1 cellular context compared by ENCODE assay signal in the genomic region with DNA sequence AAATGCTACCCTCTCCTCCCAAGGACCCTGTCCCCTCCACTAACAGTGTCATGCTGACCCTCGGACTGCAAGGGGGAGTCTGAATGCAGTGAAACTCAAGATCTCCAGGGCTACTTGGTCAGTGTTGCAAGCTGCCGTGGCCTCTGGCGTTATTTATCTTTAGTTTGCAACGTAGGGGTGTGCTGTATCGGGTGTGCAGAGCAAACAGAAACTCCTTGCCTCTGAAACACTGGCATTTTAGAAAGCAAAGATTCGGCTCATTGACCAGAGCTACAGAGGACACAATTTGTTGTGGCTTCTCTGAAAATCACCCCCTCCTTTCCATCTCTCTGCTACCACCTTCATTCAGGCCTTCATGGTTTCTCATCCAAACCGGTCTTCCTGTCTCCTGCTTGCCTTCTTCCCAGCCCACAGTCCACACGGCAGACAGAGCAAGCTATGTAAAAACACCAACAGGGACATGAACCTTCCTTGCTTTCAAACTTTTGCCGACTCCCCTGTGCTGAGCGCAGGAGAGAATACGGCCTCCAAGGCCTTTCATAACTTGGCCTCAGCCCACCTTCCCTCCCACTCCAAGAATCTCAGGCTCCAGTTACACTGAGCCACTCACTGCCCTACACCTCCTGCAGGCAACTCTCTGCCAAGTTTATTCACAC.
TF ChIP-seq lines count a peak whose summit lies in the region.

No MANE protein-coding gene starts in this region.

TF ChIP-seq in HepG2, 621 proteins besides CTCF, POLR2A, EP300 and RAD21 (continued from another document and continues in another):
- TF ChIP-seq SSRP1 (CRISPR knock-in tag; IDR thresholded peaks at IDR 0.05) (no peak), RFX5 (IDR thresholded peaks at IDR 0.05; ENCODE audit: low read depth, low read length) (no peak), ZSCAN30 (CRISPR knock-in tag; IDR thresholded peaks at IDR 0.05) (no peak), CC2D1A (CRISPR knock-in tag; IDR thresholded peaks at IDR 0.05) (no peak), SPEN (CRISPR knock-in tag; IDR thresholded peaks at IDR 0.05; ENCODE audit: low read depth) (peak; percentile 39; the same call in 1 of the 2 replicates), ETV6 (CRISPR knock-in tag; conservative IDR thresholded peaks at IDR 0.05) (peak; percentile 74; the same call in 1 of the 2 replicates), HNF4G (IDR thresholded peaks at IDR 0.05; ENCODE audit: borderline replicate concordance, low read depth, low read length) (peak; percentile 45; the same call in 1 of the 2 replicates), HNF4G (CRISPR knock-in tag; IDR thresholded peaks at IDR 0.05; ENCODE audit: borderline replicate concordance, low read depth) (no peak), GTF2F1 (IDR thresholded peaks at IDR 0.05; ENCODE audit: low read length) (no peak), DNMT3B (CRISPR knock-in tag; conservative IDR thresholded peaks at IDR 0.05) (no peak), YY1 (IDR thresholded peaks at IDR 0.05; ENCODE audit: insufficient read depth, insufficient replicate concordance, low read depth, low read length) (peak; percentile 15), IRX3 (CRISPR knock-in tag; IDR thresholded peaks at IDR 0.05; ENCODE audit: borderline replicate concordance, low read depth) (no peak), ZNF503 (CRISPR knock-in tag; IDR thresholded peaks at IDR 0.05) (0 out of 2 replicates have a peak, but pooled peaks have one; percentile 46), NRL (CRISPR knock-in tag; IDR thresholded peaks at IDR 0.05; ENCODE audit: borderline replicate concordance) (no peak), THAP11 (CRISPR knock-in tag; IDR thresholded peaks at IDR 0.05) (peak; percentile 45; the same call in 1 of the 2 replicates), ARNTL (CRISPR knock-in tag; IDR thresholded peaks at IDR 0.05) (no peak), ATF7 (IDR thresholded peaks at IDR 0.05) (no peak), ATF7 (CRISPR knock-in tag; IDR thresholded peaks at IDR 0.05) (0 out of 2 replicates have a peak, but pooled peaks have one; percentile 41), ETV5 (CRISPR knock-in tag; IDR thresholded peaks at IDR 0.05; ENCODE audit: borderline replicate concordance) (no peak), FOXA1 (IDR thresholded peaks at IDR 0.05) (no peak), FOXA1 (CRISPR knock-in tag; IDR thresholded peaks at IDR 0.05) (peak; percentile 61), ZNF775 (CRISPR knock-in tag; IDR thresholded peaks at IDR 0.05; ENCODE audit: borderline replicate concordance) (no peak), PAXIP1 (CRISPR knock-in tag; conservative IDR thresholded peaks at IDR 0.05) (peak; percentile 45), SOX13 (IDR thresholded peaks at IDR 0.05) (no peak), SOX13 (CRISPR knock-in tag; conservative IDR thresholded peaks at IDR 0.05 in 1 of 2, IDR thresholded peaks at IDR 0.05 in 1 of 2) (no peak), MEF2D (CRISPR knock-in tag; IDR thresholded peaks at IDR 0.05) (no peak), DR1 (CRISPR knock-in tag; IDR thresholded peaks at IDR 0.05) (no peak; the same call in 1 of the 2 replicates), HOXD1 (CRISPR knock-in tag; IDR thresholded peaks at IDR 0.05) (0 out of 2 replicates have a peak, but pooled peaks have one; percentile 6), LBX2 (CRISPR knock-in tag; IDR thresholded peaks at IDR 0.05; ENCODE audit: borderline replicate concordance) (no peak), TBL1XR1 (IDR thresholded peaks at IDR 0.05; ENCODE audit: borderline replicate concordance, low read length, partially characterized antibody) (no peak), SALL1 (CRISPR knock-in tag; IDR thresholded peaks at IDR 0.05) (peak; percentile 78), ZNF574 (CRISPR knock-in tag; IDR thresholded peaks at IDR 0.05) (0 out of 2 replicates have a peak, but pooled peaks have one; percentile 30), MEIS1 (CRISPR knock-in tag; IDR thresholded peaks at IDR 0.05; ENCODE audit: borderline replicate concordance) (no peak), ZNF138 (CRISPR knock-in tag; IDR thresholded peaks at IDR 0.05; ENCODE audit: low read depth) (no peak), ZNF792 (CRISPR knock-in tag; IDR thresholded peaks at IDR 0.05) (no peak)
- TF ChIP-seq, protein P1, sequence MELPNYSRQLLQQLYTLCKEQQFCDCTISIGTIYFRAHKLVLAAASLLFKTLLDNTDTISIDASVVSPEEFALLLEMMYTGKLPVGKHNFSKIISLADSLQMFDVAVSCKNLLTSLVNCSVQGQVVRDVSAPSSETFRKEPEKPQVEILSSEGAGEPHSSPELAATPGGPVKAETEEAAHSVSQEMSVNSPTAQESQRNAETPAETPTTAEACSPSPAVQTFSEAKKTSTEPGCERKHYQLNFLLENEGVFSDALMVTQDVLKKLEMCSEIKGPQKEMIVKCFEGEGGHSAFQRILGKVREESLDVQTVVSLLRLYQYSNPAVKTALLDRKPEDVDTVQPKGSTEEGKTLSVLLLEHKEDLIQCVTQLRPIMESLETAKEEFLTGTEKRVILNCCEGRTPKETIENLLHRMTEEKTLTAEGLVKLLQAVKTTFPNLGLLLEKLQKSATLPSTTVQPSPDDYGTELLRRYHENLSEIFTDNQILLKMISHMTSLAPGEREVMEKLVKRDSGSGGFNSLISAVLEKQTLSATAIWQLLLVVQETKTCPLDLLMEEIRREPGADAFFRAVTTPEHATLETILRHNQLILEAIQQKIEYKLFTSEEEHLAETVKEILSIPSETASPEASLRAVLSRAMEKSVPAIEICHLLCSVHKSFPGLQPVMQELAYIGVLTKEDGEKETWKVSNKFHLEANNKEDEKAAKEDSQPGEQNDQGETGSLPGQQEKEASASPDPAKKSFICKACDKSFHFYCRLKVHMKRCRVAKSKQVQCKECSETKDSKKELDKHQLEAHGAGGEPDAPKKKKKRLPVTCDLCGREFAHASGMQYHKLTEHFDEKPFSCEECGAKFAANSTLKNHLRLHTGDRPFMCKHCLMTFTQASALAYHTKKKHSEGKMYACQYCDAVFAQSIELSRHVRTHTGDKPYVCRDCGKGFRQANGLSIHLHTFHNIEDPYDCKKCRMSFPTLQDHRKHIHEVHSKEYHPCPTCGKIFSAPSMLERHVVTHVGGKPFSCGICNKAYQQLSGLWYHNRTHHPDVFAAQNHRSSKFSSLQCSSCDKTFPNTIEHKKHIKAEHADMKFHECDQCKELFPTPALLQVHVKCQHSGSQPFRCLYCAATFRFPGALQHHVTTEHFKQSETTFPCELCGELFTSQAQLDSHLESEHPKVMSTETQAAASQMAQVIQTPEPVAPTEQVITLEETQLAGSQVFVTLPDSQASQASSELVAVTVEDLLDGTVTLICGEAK (IDR thresholded peaks at IDR 0.05) = no peak
- TF ChIP-seq, protein P1 (CRISPR knock-in tag; IDR thresholded peaks at IDR 0.05) = no peak
- TF ChIP-seq, protein P2, sequence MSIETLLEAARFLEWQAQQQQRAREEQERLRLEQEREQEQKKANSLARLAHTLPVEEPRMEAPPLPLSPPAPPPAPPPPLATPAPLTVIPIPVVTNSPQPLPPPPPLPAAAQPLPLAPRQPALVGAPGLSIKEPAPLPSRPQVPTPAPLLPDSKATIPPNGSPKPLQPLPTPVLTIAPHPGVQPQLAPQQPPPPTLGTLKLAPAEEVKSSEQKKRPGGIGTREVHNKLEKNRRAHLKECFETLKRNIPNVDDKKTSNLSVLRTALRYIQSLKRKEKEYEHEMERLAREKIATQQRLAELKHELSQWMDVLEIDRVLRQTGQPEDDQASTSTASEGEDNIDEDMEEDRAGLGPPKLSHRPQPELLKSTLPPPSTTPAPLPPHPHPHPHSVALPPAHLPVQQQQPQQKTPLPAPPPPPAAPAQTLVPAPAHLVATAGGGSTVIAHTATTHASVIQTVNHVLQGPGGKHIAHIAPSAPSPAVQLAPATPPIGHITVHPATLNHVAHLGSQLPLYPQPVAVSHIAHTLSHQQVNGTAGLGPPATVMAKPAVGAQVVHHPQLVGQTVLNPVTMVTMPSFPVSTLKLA (IDR thresholded peaks at IDR 0.05) = no peak
